ENCODE assay signal across 32 cellular contexts in the genomic region with DNA sequence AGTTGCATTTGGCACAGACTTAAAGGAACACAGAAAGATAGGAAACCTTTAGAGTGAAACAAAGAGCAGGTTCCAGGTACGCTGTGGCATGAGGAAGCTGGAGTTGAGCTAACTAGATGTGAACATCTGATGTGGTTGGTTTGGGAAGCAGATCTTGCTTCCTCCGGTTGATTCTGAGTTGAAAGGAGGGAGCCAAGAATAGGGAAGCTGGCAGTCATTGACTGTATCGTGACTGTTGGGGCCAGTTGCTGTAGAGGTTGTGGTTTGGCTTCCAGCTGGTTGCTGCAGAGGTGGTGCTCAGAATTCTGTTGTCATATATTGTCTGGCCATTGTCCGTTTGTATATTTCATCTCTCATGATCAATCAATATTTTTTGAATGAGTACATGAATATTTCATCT.
DNase-seq lines count a peak whose midpoint lies in the region; ATAC-seq and TF ChIP-seq lines count a peak whose summit lies in the region.
"Had no signal": no experiment of that assay in that cellular context is flagged by ENCODE, and none has a peak within 500 bp of the region (broad histone marks: within the 10 kb centered on the region; RNA-seq: fewer than 3 reads in every experiment).

No MANE protein-coding gene starts in this region.

- no peaks in the 10 kb centered on the region for H3K36me3 ChIP-seq in neutrophil
- H3K36me3 ChIP-seq: cardiac muscle cell, esophagus muscularis mucosa, MG63 had no signal

- DNase-seq in GDM1 (lab: John Stamatoyannopoulos, UW): peak; percentile 81
- peak; percentile 91 for DNase-seq in NB4 (ENCODE audit: low read depth)
- DNase-seq in SKM-1 treated with dmso at 0.1 percent for 144 hours (lab: John Stamatoyannopoulos, UW; ENCODE audit: unreplicated experiment): peak; percentile 72
- DNase-seq in left lobe of liver (ENCODE audit: low spot score): no peak
- no peak for DNase-seq in NK-92 treated with Interleukin-12 subunit alpha and Interleukin-12 subunit beta, amount 100 ng/mL, for 24 hours (lab: John Stamatoyannopoulos, UW)
- DNase-seq in T1000 (lab: John Stamatoyannopoulos, UW): no peak
- no peak for DNase-seq in islet precursor cell
- DNase-seq: ACHN; activated CD4-positive, alpha-beta T cell treated with anti-CD3 and anti-CD28 coated beads, Interleukin-2, amount 50 U/mL, for 4 hours; aorta; C1 segment of cervical spinal cord; cortex of kidney; endodermal cell; foreskin melanocyte; immature natural killer cell; left ventricle myocardium superior; MG63; midbrain; natural killer cell; NCI-H524 treated with DMSO at 0.1 percent for 48 hours; retina; Right ventricle myocardium superior; stimulated activated CD4-positive, alpha-beta T cell treated with anti-CD3 and anti-CD28 coated beads, Interleukin-2, amount 100 ng/mL, for 48 hours; stimulated activated naive CD4-positive, alpha-beta T cell treated with Interleukin-2 at 50 U/mL for 16 hours; testis had no signal

- H3K4me1 ChIP-seq in neutrophil (ENCODE audit: control insufficient read depth in 1 of 2, insufficient read depth in 1 of 2, low read depth in 1 of 2, low read length in 1 of 2): peaks cover 22 to 33% of the 10 kb centered on the region in 2 experiments
- H3K4me1 ChIP-seq: testis had no signal

- no peaks in the 10 kb centered on the region for H3K9me3 ChIP-seq in neutrophil
- H3K9me3 ChIP-seq: esophagus muscularis mucosa, MG63, testis had no signal

- H3K27ac ChIP-seq in neutrophil: peak overlapping the region; percentile 74
- H3K27ac ChIP-seq: cardiac muscle cell, esophagus muscularis mucosa, hepatocyte, testis had no signal

- ATAC-seq in left lobe of liver: no peak
- ATAC-seq: activated naive CD4-positive, alpha-beta T cell treated with anti-CD3 and anti-CD28 coated beads, Interleukin-2, amount 50 U/mL, for 72 hours; HepG2; left ventricle myocardium superior; natural killer cell; WTC11 had no signal

- H3K4me3 ChIP-seq in NB4 (ENCODE audit: low read depth, low read length): no peak overlapping the region
- peak overlapping the region in 1 of 2 experiments; percentile 32 for H3K4me3 ChIP-seq in neutrophil (ENCODE audit: low read depth in 1 of 2, low read length in 1 of 2)
- H3K4me3 ChIP-seq: cardiac muscle cell, esophagus muscularis mucosa, hepatocyte, MG63, testis had no signal

- no peak for TF ChIP-seq POLR2A in NB4 (IDR thresholded peaks at IDR 0.05; ENCODE audit: extremely low read depth, insufficient read length)

- H3K27me3 ChIP-seq in neutrophil: no peaks in the 10 kb centered on the region
- H3K27me3 ChIP-seq: cardiac muscle cell, esophagus muscularis mucosa, hepatocyte, MG63, testis had no signal

- TF ChIP-seq CTCF in NB4 (IDR thresholded peaks at IDR 0.05; ENCODE audit: low read depth, low read length) (no peak), neutrophil (IDR thresholded peaks at IDR 0.05) (no peak)

Comparison
In these comparisons a context has a peak if more than half of its experiments do, and no peak if none do; other contexts are left out.
1. DNase-seq: peak in GDM1 (single experiment), NB4 (single experiment) and SKM-1 treated with dmso at 0.1 percent for 144 hours (single experiment); none in left lobe of liver (single experiment), NK-92 treated with Interleukin-12 subunit alpha and Interleukin-12 subunit beta, amount 100 ng/mL, for 24 hours (single experiment), T1000 (single experiment) and islet precursor cell (single experiment).